In genomic region chr17:74960739-74961342, GRCh38 we compare ENCODE assay signal across 9 cellular contexts. TPM values are rescaled to one million over a fixed set of nuclear protein-coding genes. Genes with fewer than 3 reads are reported as not detected.
DNase-seq lines count a peak whose midpoint lies in the region; ATAC-seq and TF ChIP-seq lines count a peak whose summit lies in the region.
"Had no signal": no experiment of that assay in that cellular context is flagged by ENCODE, and none has a peak within 500 bp of the region (broad histone marks: within the 10 kb centered on the region; RNA-seq: fewer than 3 reads in every experiment).

No MANE protein-coding gene starts in this region.

- H3K9me3 ChIP-seq in stomach: no peaks in the 10 kb centered on the region
- H3K9me3 ChIP-seq: BLaER1 treated with 17β-estradiol and CSF1 and Interleukin-3, amounts not matched to agents 10 nM and 100 nM had no signal

- peak; percentile 68 for ATAC-seq in activated T-cell treated with anti-CD3 and anti-CD28 coated beads, Interleukin-2, amount 50 U/mL, for 4 hours
- no peak for ATAC-seq in HG03280 (IDR thresholded peaks at IDR 0.05; ENCODE audit: unreplicated experiment)

- H3K4me1 ChIP-seq in stomach: peaks cover 12 to 44% (median 29%) of the 10 kb centered on the region in 4 donors

- peak in 1 of 7 experiments; percentile 11 for TF ChIP-seq CTCF in stomach (IDR thresholded peaks at IDR 0.05)

- peaks cover 4% of the 10 kb centered on the region for H3K27me3 Mint-ChIP-seq in T-helper 2 cell treated with Interferon-gamma antibody and Interleukin-4, amounts not matched to agents 5 μg/mL and 100 μg/mL, for 36 hours (ENCODE audit: low read depth)
- no peaks in the 10 kb centered on the region for H3K27me3 Mint-ChIP-seq in activated T-cell treated with anti-CD3 and anti-CD28 coated beads, Interleukin-2, amount 50 U/mL, for 4 hours (ENCODE audit: low read depth)

- intact Hi-C loops in stomach (cut with DNase I; ENCODE audit: low total_unique reads): no loop called here

- no peak for TF ChIP-seq POLR2A in stomach (IDR thresholded peaks at IDR 0.05)

- peaks cover 16 to 76% (median 64%) of the 10 kb centered on the region in 4 donors for H3K36me3 ChIP-seq in stomach
- H3K36me3 ChIP-seq: BLaER1 treated with 17β-estradiol and CSF1 and Interleukin-3, amounts not matched to agents 10 nM and 100 nM had no signal

- DNase-seq in T-helper 2 cell (peak in 3 of 5 experiments; percentile 31 to 60 (median 35)), NOMO-1 (lab: John Stamatoyannopoulos, UW; ENCODE audit: unreplicated experiment in 2 of 2) (peak; percentile 48 to 67), iris pigment epithelial cell (ENCODE audit: low read depth) (peak; percentile 26), stomach (peak; percentile 55), nucleus accumbens (lab: John Stamatoyannopoulos, UW) (no peak)
- no peak for DNase-seq in T-helper 2 cell treated with Interferon-gamma antibody and Interleukin-4, amounts not matched to agents 5 μg/mL and 100 μg/mL, for 36 hours (ENCODE audit: low spot score)
- DNase-seq in activated T-cell treated with anti-CD3 and anti-CD28 coated beads, Interleukin-2, amount 50 U/mL, for 4 hours: peak; percentile 31

- no peaks in the 10 kb centered on the region for H3K27me3 ChIP-seq in stomach
- H3K27me3 ChIP-seq: BLaER1 treated with 17β-estradiol and CSF1 and Interleukin-3, amounts not matched to agents 10 nM and 100 nM had no signal

- H3K27ac ChIP-seq in stomach: no peak overlapping the region
- H3K27ac ChIP-seq: BLaER1 treated with 17β-estradiol and CSF1 and Interleukin-3, amounts not matched to agents 10 nM and 100 nM had no signal

- H3K4me3 ChIP-seq in stomach: no peak overlapping the region
- H3K4me3 ChIP-seq: BLaER1 treated with 17β-estradiol and CSF1 and Interleukin-3, amounts not matched to agents 10 nM and 100 nM had no signal

- no peaks in the 10 kb centered on the region for H3K36me3 Mint-ChIP-seq in T-helper 2 cell treated with Interferon-gamma antibody and Interleukin-4, amounts not matched to agents 5 μg/mL and 100 μg/mL, for 36 hours (ENCODE audit: low read depth)
- no peaks in the 10 kb centered on the region for H3K36me3 Mint-ChIP-seq in activated T-cell treated with anti-CD3 and anti-CD28 coated beads, Interleukin-2, amount 50 U/mL, for 4 hours (ENCODE audit: insufficient read depth)

- no peak overlapping the region for H3K27ac Mint-ChIP-seq in T-helper 2 cell treated with Interferon-gamma antibody and Interleukin-4, amounts not matched to agents 5 μg/mL and 100 μg/mL, for 36 hours

- peaks cover 4% of the 10 kb centered on the region for H3K4me1 Mint-ChIP-seq in T-helper 2 cell treated with Interferon-gamma antibody and Interleukin-4, amounts not matched to agents 5 μg/mL and 100 μg/mL, for 36 hours (ENCODE audit: low read depth)
- H3K4me1 Mint-ChIP-seq in activated T-cell treated with anti-CD3 and anti-CD28 coated beads, Interleukin-2, amount 50 U/mL, for 4 hours (ENCODE audit: low read depth): peaks cover 4% of the 10 kb centered on the region

- no peak overlapping the region for H3K4me3 Mint-ChIP-seq in T-helper 2 cell treated with Interferon-gamma antibody and Interleukin-4, amounts not matched to agents 5 μg/mL and 100 μg/mL, for 36 hours
- no peak overlapping the region for H3K4me3 Mint-ChIP-seq in activated T-cell treated with anti-CD3 and anti-CD28 coated beads, Interleukin-2, amount 50 U/mL, for 4 hours

- no peaks in the 10 kb centered on the region for H3K9me3 Mint-ChIP-seq in T-helper 2 cell treated with Interferon-gamma antibody and Interleukin-4, amounts not matched to agents 5 μg/mL and 100 μg/mL, for 36 hours
- no peaks in the 10 kb centered on the region for H3K9me3 Mint-ChIP-seq in activated T-cell treated with anti-CD3 and anti-CD28 coated beads, Interleukin-2, amount 50 U/mL, for 4 hours

- no peak for TF ChIP-seq EP300 in stomach (IDR thresholded peaks at IDR 0.05)

- 34 to 54% (median 42%) methylated on average over 16 to 17 of the region's 17 CpGs for WGBS in stomach, 5 donors

RNA-seq across cellular contexts. Expression of gene HID1, which starts 11.7 kb away (rescaled TPM):
- 1 to 10 TPM; 1.3 to 2.1 (median 2.0) TPM for total RNA-seq in activated T-cell treated with anti-CD3 and anti-CD28 coated beads, Interleukin-2, amount 50 U/mL, for 4 hours
- total RNA-seq in stomach: 100 to 1,000 TPM in 2 of 5 donors, 10 to 100 TPM in 3; 36.5 to 304 (median 94.5) TPM
- polyA plus RNA-seq in stomach: 10 to 100 TPM; 52.7 to 85.2 (median 69.5) TPM

RNA-seq across cellular contexts. Expression of gene OTOP3, which starts 25.1 kb away (rescaled TPM):
- total RNA-seq in activated T-cell treated with anti-CD3 and anti-CD28 coated beads, Interleukin-2, amount 50 U/mL, for 4 hours: not detected
- total RNA-seq in stomach: under 1 TPM in 1 of 5 donors, not detected in 4; 0.18 TPM
- 1 to 10 TPM in 1 of 3 donors, not detected in 2; 2.6 TPM for polyA plus RNA-seq in stomach

RNA-seq across cellular contexts. Expression of gene CDR2L, which starts 26.6 kb away (rescaled TPM):
- total RNA-seq in activated T-cell treated with anti-CD3 and anti-CD28 coated beads, Interleukin-2, amount 50 U/mL, for 4 hours: 1 to 10 TPM in 2 of 3 donors, under 1 TPM in 1; 0.84 to 1.3 (median 1.0) TPM
- 10 to 100 TPM in 4 of 5 donors, 1 to 10 TPM in 1; 4.8 to 78.8 (median 11.7) TPM for total RNA-seq in stomach
- 10 to 100 TPM in 1 of 3 donors, 1 to 10 TPM in 2; 4.4 to 18.9 (median 6.1) TPM for polyA plus RNA-seq in stomach

RNA-seq across cellular contexts. Expression of gene OTOP2, which starts 36.8 kb away (rescaled TPM):
- not detected for total RNA-seq in activated T-cell treated with anti-CD3 and anti-CD28 coated beads, Interleukin-2, amount 50 U/mL, for 4 hours
- 1 to 10 TPM in 1 of 5 donors, not detected in 4; 3.2 TPM for total RNA-seq in stomach
- polyA plus RNA-seq in stomach: under 1 TPM in 1 of 3 donors, not detected in 2; 0.15 TPM

RNA-seq across cellular contexts. Expression of gene USH1G, which starts 37.8 kb away (rescaled TPM):
- not detected for total RNA-seq in activated T-cell treated with anti-CD3 and anti-CD28 coated beads, Interleukin-2, amount 50 U/mL, for 4 hours
- under 1 TPM in 1 of 5 donors, not detected in 4; 0.18 TPM for total RNA-seq in stomach
- 1 to 10 TPM in 1 of 3 donors, not detected in 2; 1.0 TPM for polyA plus RNA-seq in stomach

Comparison
In these comparisons a context has a peak if more than half of its experiments do, and no peak if none do; other contexts are left out.
1. DNase-seq: peak in T-helper 2 cell (3 of 5), NOMO-1 (2 of 2), activated T-cell treated with anti-CD3 and anti-CD28 coated beads, Interleukin-2, amount 50 U/mL, for 4 hours (single experiment), iris pigment epithelial cell (single experiment) and stomach (single experiment); none in T-helper 2 cell treated with Interferon-gamma antibody and Interleukin-4, amounts not matched to agents 5 μg/mL and 100 μg/mL, for 36 hours (single experiment) and nucleus accumbens (0 of 56).
2. RNA of gene HID1, which starts 11.7 kb away (total RNA-seq): 36.5 to 304 TPM in stomach; 1.3 to 2.1 TPM in activated T-cell treated with anti-CD3 and anti-CD28 coated beads, Interleukin-2, amount 50 U/mL, for 4 hours; every median in the first group is over 10 times any median in the second.